ENCODE assay signal across 14 cellular contexts in genomic region chr12:105698047-105698446, GRCh38.
"Had no signal": no experiment of that assay in that cellular context is flagged by ENCODE, and none has a peak within 500 bp of the region (broad histone marks: within the 10 kb centered on the region; RNA-seq: fewer than 3 reads in every experiment).

No MANE protein-coding gene starts in this region.

- H3K27me3 ChIP-seq: brain microvascular endothelial cell, sigmoid colon, upper lobe of right lung had no signal

- H3K4me1 ChIP-seq: sigmoid colon, upper lobe of right lung had no signal

- ATAC-seq: left lobe of liver, upper lobe of right lung had no signal

- DNase-seq: activated CD4-positive, alpha-beta T cell treated with anti-CD3 and anti-CD28 coated beads, Interleukin-2, amount 50 U/mL, for 4 hours; activated CD4-positive, CD25-positive, alpha-beta regulatory T cell treated with anti-CD3 and anti-CD28 coated beads, Interleukin-2, amount 50 U/mL, for 72 hours; activated T-cell treated with anti-CD3 and anti-CD28 coated beads, Interleukin-2, amount 50 U/mL, for 1 hour; amniotic stem cell; cerebellar nuclear complex; erythroblast; immature natural killer cell; nephron progenitor cell; sigmoid colon; stimulated activated CD4-positive, alpha-beta T cell treated with anti-CD3 and anti-CD28 coated beads, Interleukin-4, amount 100 ng/mL, for 1 hour; stimulated activated CD8-positive, alpha-beta memory T cell treated with anti-CD3 and anti-CD28 coated beads, Interleukin-4, amount 100 ng/mL, for 48 hours; upper lobe of right lung had no signal

- H3K36me3 ChIP-seq: brain microvascular endothelial cell, sigmoid colon, upper lobe of right lung had no signal

- H3K27ac ChIP-seq: brain microvascular endothelial cell, sigmoid colon, upper lobe of right lung had no signal

- H3K9me3 ChIP-seq: sigmoid colon, upper lobe of right lung had no signal

- H3K4me3 ChIP-seq: sigmoid colon, upper lobe of right lung had no signal
